In the genomic region with DNA sequence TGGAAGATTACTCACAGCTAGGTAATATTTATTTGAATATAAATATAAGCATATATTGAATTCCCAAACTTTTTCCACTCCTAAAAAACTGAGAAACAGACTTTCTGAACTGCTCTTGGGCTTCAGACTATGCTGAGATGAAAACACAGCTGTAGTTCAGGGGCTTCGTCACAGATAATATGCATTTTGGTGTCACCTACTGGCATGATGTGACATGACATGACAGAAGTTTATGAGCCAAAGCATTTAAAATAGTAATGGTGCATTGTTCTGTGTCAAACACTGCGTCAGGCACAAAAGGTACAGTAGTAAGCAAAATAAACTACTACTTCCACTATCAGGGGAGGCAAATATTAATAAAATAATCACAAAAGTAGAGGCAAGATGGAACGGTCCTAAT, we compare ENCODE assay signal across 8 cellular contexts.
DNase-seq lines count a peak whose midpoint lies in the region; ATAC-seq, FAIRE-seq and TF ChIP-seq lines count a peak whose summit lies in the region.

No MANE protein-coding gene starts in this region.

- TF ChIP-seq CTCF in CD8-positive, alpha-beta T cell (IDR thresholded peaks at IDR 0.05): peak; percentile 52
- TF ChIP-seq CTCF in OCI-LY3 (IDR thresholded peaks at IDR 0.05; ENCODE audit: low read depth, low read length): peak; percentile 88
- TF ChIP-seq CTCF in epithelial cell of esophagus (IDR thresholded peaks at IDR 0.05; ENCODE audit: insufficient read depth, low read depth, low read length, missing control alignments): peak; percentile 49
- peak in 1 of 4 donors; percentile 12 for TF ChIP-seq CTCF in pancreas (IDR thresholded peaks at IDR 0.05)

- H3K27me3 ChIP-seq in CD8-positive, alpha-beta T cell (ENCODE audit: insufficient read depth, low read length): no peaks in the 10 kb centered on the region
- no peaks in the 10 kb centered on the region for H3K27me3 ChIP-seq in OCI-LY3 (ENCODE audit: low read depth, low read length)
- H3K27me3 ChIP-seq in pancreas: no peaks in the 10 kb centered on the region

- H3K9me3 Mint-ChIP-seq in CD8-positive, alpha-beta T cell: no peaks in the 10 kb centered on the region

- H4K20me1 ChIP-seq in OCI-LY3 (ENCODE audit: insufficient read depth, low read length): no peaks in the 10 kb centered on the region

- H3K4me2 ChIP-seq in OCI-LY3 (ENCODE audit: low read length): peak overlapping the region; percentile 13

- no peak overlapping the region for H3K4me3 Mint-ChIP-seq in CD8-positive, alpha-beta T cell

- H3K4me3 ChIP-seq in CD8-positive, alpha-beta T cell (ENCODE audit: low read depth, low read length): no peak overlapping the region
- H3K4me3 ChIP-seq in OCI-LY3 (ENCODE audit: low read length): no peak overlapping the region
- no peak overlapping the region for H3K4me3 ChIP-seq in epithelial cell of esophagus (ENCODE audit: low read length)
- H3K4me3 ChIP-seq in pancreas: no peak overlapping the region

- no peak overlapping the region for H3K27ac ChIP-seq in CD8-positive, alpha-beta T cell (ENCODE audit: low read depth, low read length)
- H3K27ac ChIP-seq in OCI-LY3 (ENCODE audit: low read length) (no peak overlapping the region), pancreas (no peak overlapping the region)

- no peaks in the 10 kb centered on the region for H3K9me3 ChIP-seq in CD8-positive, alpha-beta T cell (ENCODE audit: low read length)
- no peaks in the 10 kb centered on the region for H3K9me3 ChIP-seq in OCI-LY3 (ENCODE audit: insufficient read depth, low read length)
- H3K9me3 ChIP-seq in pancreas: no peaks in the 10 kb centered on the region

- peak; percentile 41 for FAIRE-seq in pancreas (lab: Jason Lieb, UNC)

- DNase-seq in CD8-positive, alpha-beta T cell: peak in 1 of 7 experiments; percentile 5
- DNase-seq in epithelial cell of esophagus (ENCODE audit: low read depth) (peak; percentile 60), pancreas (no peak), HuH-7.5 (ENCODE audit: low spot score) (no peak)
- DNase-seq in stimulated activated CD4-positive, alpha-beta T cell treated with anti-CD3 and anti-CD28 coated beads, Interleukin-4, amount 100 ng/mL, for 4 hours: no peak

- H3K79me2 ChIP-seq in OCI-LY3 (ENCODE audit: low read length): no peaks in the 10 kb centered on the region

- no peak overlapping the region for H3K27ac Mint-ChIP-seq in CD8-positive, alpha-beta T cell

- peaks cover 2% of the 10 kb centered on the region for H3K27me3 Mint-ChIP-seq in CD8-positive, alpha-beta T cell (ENCODE audit: low read depth)

- ATAC-seq in CD8-positive, alpha-beta T cell: peak; percentile 46
- ATAC-seq in GM18868 (IDR thresholded peaks at IDR 0.05; ENCODE audit: unreplicated experiment) (peak; percentile 95), HG03196 (IDR thresholded peaks at IDR 0.05; ENCODE audit: unreplicated experiment) (peak; percentile 64), pancreas (peak in 3 of 4 donors; percentile 55 to 59 (median 56))

- H2AFZ ChIP-seq in OCI-LY3 (ENCODE audit: low read depth, low read length): no peak overlapping the region

- H3K4me1 Mint-ChIP-seq in CD8-positive, alpha-beta T cell (ENCODE audit: low read depth): peaks cover 13% of the 10 kb centered on the region

- CTCF ChIA-PET in CD8-positive, alpha-beta T cell (lab: Charles Lee): interaction anchor here (0.7 to 1.5 kb wide), 7 partner anchors 18 to 394 kb away, joined by 3 to 6 read pairs (median 3); no protein-coding TSS in a partner anchor

- H3K36me3 Mint-ChIP-seq in CD8-positive, alpha-beta T cell: no peaks in the 10 kb centered on the region

- H3K4me1 ChIP-seq in CD8-positive, alpha-beta T cell (ENCODE audit: insufficient read depth, low read length): no peaks in the 10 kb centered on the region
- H3K4me1 ChIP-seq in OCI-LY3 (ENCODE audit: low read length) (no peaks in the 10 kb centered on the region), pancreas (peaks cover 0 to 4% (median 0%) of the 10 kb centered on the region in 3 donors)

- no peaks in the 10 kb centered on the region for H3K36me3 ChIP-seq in CD8-positive, alpha-beta T cell (ENCODE audit: insufficient read depth, low read length)
- H3K36me3 ChIP-seq in OCI-LY3 (replicated peaks; ENCODE audit: low read depth, low read length): no peaks in the 10 kb centered on the region
- no peaks in the 10 kb centered on the region for H3K36me3 ChIP-seq in pancreas

- no peak overlapping the region for H3K9ac ChIP-seq in OCI-LY3 (ENCODE audit: low read length)

- intact Hi-C loops in CD8-positive, alpha-beta T cell (cut with DNase I, micrococcal nuclease): loop anchor here (1.0 to 5.0 kb wide), 3 partner anchors 246 to 396 kb away; no protein-coding TSS in a partner anchor
- intact Hi-C loops in pancreas (cut with DNase I): no loop called here

- WGBS in pancreas, 2 donors: 22 to 29% methylated on average over 3 of the region's 3 CpGs

- POLR2A ChIA-PET in CD8-positive, alpha-beta T cell (lab: Charles Lee): no interaction called here

Comparison
In these comparisons a context has a peak if more than half of its experiments do, and no peak if none do; other contexts are left out.
1. intact Hi-C loops: an anchor here in CD8-positive, alpha-beta T cell (1.0 to 5.0 kb wide); none called in pancreas.